Comparison of ENCODE assay signal across 8 cellular contexts in genomic region chr2:197705912-197706838, GRCh38. TPM values are rescaled to one million over a fixed set of nuclear protein-coding genes. Genes with fewer than 3 reads are reported as not detected.
DNase-seq lines count a peak whose midpoint lies in the region; ATAC-seq and TF ChIP-seq lines count a peak whose summit lies in the region.

No MANE protein-coding gene starts in this region.

- peak; percentile 23 for DNase-seq in ELF-1 (ENCODE audit: low read depth, low spot score)
- peak; percentile 10 for DNase-seq in activated naive CD4-positive, alpha-beta T cell treated with anti-CD3 and anti-CD28 coated beads, Interleukin-2, amount 50 U/mL, for 16 hours
- DNase-seq in right cardiac atrium: peak in 2 of 3 donors; percentile 39 to 55
- no peak for DNase-seq in sigmoid colon
- no peak for DNase-seq in hippocampal formation (lab: John Stamatoyannopoulos, UW)
- no peak for DNase-seq in GM10248 (ENCODE audit: extremely low spot score)
- DNase-seq in NCI-H2227 (lab: John Stamatoyannopoulos, UW; ENCODE audit: unreplicated experiment): no peak

- H3K4me1 Mint-ChIP-seq in IgD-negative memory B cell: peaks cover 22 to 38% (median 36%) of the 10 kb centered on the region in 3 donors

- CTCF ChIA-PET in GM10248 (lab: Yijun Ruan, JAX): interaction anchor here (0.7 to 3.8 kb wide), 13 partner anchors 9 to 590 kb away, joined by 3 to 37 read pairs (median 4); no protein-coding TSS in a partner anchor

- TF ChIP-seq POLR2A in sigmoid colon (IDR thresholded peaks at IDR 0.05): no peak

- peaks cover 9% of the 10 kb centered on the region for H3K4me1 ChIP-seq in right cardiac atrium (ENCODE audit: control insufficient read depth, insufficient read depth, low read length)
- peaks cover 0 to 41% (median 37%) of the 10 kb centered on the region in 4 donors for H3K4me1 ChIP-seq in sigmoid colon

- H3K36me3 Mint-ChIP-seq in IgD-negative memory B cell: no peaks in the 10 kb centered on the region

- intact Hi-C loops in right cardiac atrium (cut with DNase I): loop anchor here in 3 of 4 donors (10.0 kb wide), 2 partner anchors 419 to 589 kb away; no protein-coding TSS in a partner anchor
- intact Hi-C loops in sigmoid colon (cut with DNase I): loop anchor here (2.0 to 10.0 kb wide), 5 partner anchors 71 to 589 kb away; partner anchors contain the start of genes COQ10B, MOB4 and PLCL1

- H3K9me3 ChIP-seq in right cardiac atrium (ENCODE audit: control insufficient read depth, low read length) (no peaks in the 10 kb centered on the region), sigmoid colon (no peaks in the 10 kb centered on the region)

- TF ChIP-seq CTCF in sigmoid colon (IDR thresholded peaks at IDR 0.05) (no peak), GM10248 (IDR thresholded peaks at IDR 0.05; ENCODE audit: control extremely low read depth, extremely low read depth, low read depth, missing control alignments) (no peak)

- H3K27ac Mint-ChIP-seq in IgD-negative memory B cell: peak overlapping the region; percentile 85 to 91 (median 90)

- H3K27me3 Mint-ChIP-seq in IgD-negative memory B cell: no peaks in the 10 kb centered on the region

- peaks cover 0 to 3% (median 1%) of the 10 kb centered on the region in 3 donors for H3K9me3 Mint-ChIP-seq in IgD-negative memory B cell

- 17% methylated on average over 38 of the region's 38 CpGs for WGBS in right cardiac atrium
- WGBS in sigmoid colon, 2 donors: 5 to 16% methylated on average over 38 of the region's 38 CpGs

- POLR2A ChIA-PET in GM10248 (lab: Yijun Ruan, JAX): no interaction called here

- H3K4me3 ChIP-seq in right cardiac atrium (ENCODE audit: low read length): peak overlapping the region; percentile 79
- peak overlapping the region; percentile 68 to 92 (median 76) for H3K4me3 ChIP-seq in sigmoid colon

- no peaks in the 10 kb centered on the region for H3K27me3 ChIP-seq in right cardiac atrium (ENCODE audit: control insufficient read depth, insufficient read depth)
- no peaks in the 10 kb centered on the region for H3K27me3 ChIP-seq in sigmoid colon

- H3K4me3 Mint-ChIP-seq in IgD-negative memory B cell: peak overlapping the region; percentile 88 to 98 (median 92)

- no peaks in the 10 kb centered on the region for H3K36me3 ChIP-seq in sigmoid colon

- ATAC-seq in right cardiac atrium: peak; percentile 5 to 6

- H3K27ac ChIP-seq in right cardiac atrium (ENCODE audit: low read length) (peak overlapping the region; percentile 7), sigmoid colon (peak overlapping the region; percentile 77 to 87 (median 81))

- TF ChIP-seq EP300 in sigmoid colon (IDR thresholded peaks at IDR 0.05): no peak

RNA-seq across cellular contexts. Expression of gene MARS2, which starts 1.0 kb away (rescaled TPM):
- polyA plus RNA-seq in IgD-negative memory B cell (6.8 TPM), right cardiac atrium (3.2 TPM), sigmoid colon (1 to 10 TPM; 3.0 to 8.3 (median 5.3) TPM)
- total RNA-seq in right cardiac atrium (1 to 10 TPM; 4.6 to 7.7 (median 5.6) TPM), sigmoid colon (1 to 10 TPM; 3.1 to 6.6 (median 4.5) TPM)

RNA-seq across cellular contexts. Expression of gene RFTN2, which starts 30.8 kb away (rescaled TPM):
- polyA plus RNA-seq in IgD-negative memory B cell: not detected
- total RNA-seq in right cardiac atrium: 1 to 10 TPM; 3.0 to 9.8 (median 9.2) TPM
- polyA plus RNA-seq in right cardiac atrium: 3.1 TPM
- 1 to 10 TPM; 5.4 to 10.0 (median 8.5) TPM for total RNA-seq in sigmoid colon
- 1 to 10 TPM in 2 of 3 donors, under 1 TPM in 1; 0.92 to 3.6 (median 1.3) TPM for polyA plus RNA-seq in sigmoid colon

Comparison
In these comparisons a context has a peak if more than half of its experiments do, and no peak if none do; other contexts are left out.
1. DNase-seq: peak in ELF-1 (single experiment), activated naive CD4-positive, alpha-beta T cell treated with anti-CD3 and anti-CD28 coated beads, Interleukin-2, amount 50 U/mL, for 16 hours (single experiment) and right cardiac atrium (2 of 3); none in sigmoid colon (single experiment), hippocampal formation (0 of 2), GM10248 (single experiment) and NCI-H2227 (single experiment).